In genomic region chr17:34201225-34201624, GRCh38 we compare ENCODE assay signal across 22 cellular contexts. TPM values are rescaled to one million over a fixed set of nuclear protein-coding genes. Genes with fewer than 3 reads are reported as not detected.
DNase-seq lines count a peak whose midpoint lies in the region; ATAC-seq lines count a peak whose summit lies in the region.
"Had no signal": no experiment of that assay in that cellular context is flagged by ENCODE, and none has a peak within 500 bp of the region (broad histone marks: within the 10 kb centered on the region; RNA-seq: fewer than 3 reads in every experiment).

No MANE protein-coding gene starts in this region.

- H3K36me3 Mint-ChIP-seq in activated CD8-positive, alpha-beta memory T cell treated with anti-CD3 and anti-CD28 coated beads, Interleukin-2, amount 10 ng/mL, durations not matched to agents 7 days and 5 days = peaks cover 6% of the 10 kb centered on the region
- H3K36me3 Mint-ChIP-seq in T-helper 1 cell treated with Interleukin-12 subunit alpha and Interleukin-12 subunit beta and Interleukin-4 antibody, amounts not matched to agents 30 μg/mL and 1 μg/mL, for 36 hours (ENCODE audit: low read depth) = no peaks in the 10 kb centered on the region
- H3K36me3 Mint-ChIP-seq: IgD-negative memory B cell, neural progenitor cell, T-cell had no signal

- peaks cover 4% of the 10 kb centered on the region for H3K9me3 Mint-ChIP-seq in activated CD8-positive, alpha-beta memory T cell treated with anti-CD3 and anti-CD28 coated beads, Interleukin-2, amount 10 ng/mL, durations not matched to agents 7 days and 5 days (ENCODE audit: low read depth)
- no peaks in the 10 kb centered on the region for H3K9me3 Mint-ChIP-seq in T-helper 1 cell treated with Interleukin-12 subunit alpha and Interleukin-12 subunit beta and Interleukin-4 antibody, amounts not matched to agents 30 μg/mL and 1 μg/mL, for 36 hours
- H3K9me3 Mint-ChIP-seq: IgD-negative memory B cell had no signal

- CTCF ChIA-PET in activated CD8-positive, alpha-beta memory T cell treated with anti-CD3 and anti-CD28 coated beads, Interleukin-2, amount 10 ng/mL, durations not matched to agents 7 days and 5 days (lab: Charles Lee) = interaction anchor here (0.9 to 6.8 kb wide), 21 partner anchors 10 to 378 kb away, joined by 3 to 262 read pairs (median 4); partner anchors contain the start of genes CCL1, CCL13 and TMEM132E

- H3K27ac Mint-ChIP-seq in activated CD8-positive, alpha-beta memory T cell treated with anti-CD3 and anti-CD28 coated beads, Interleukin-2, amount 10 ng/mL, durations not matched to agents 7 days and 5 days = peak overlapping the region; percentile 39
- peak overlapping the region; percentile 15 for H3K27ac Mint-ChIP-seq in T-helper 1 cell treated with Interleukin-12 subunit alpha and Interleukin-12 subunit beta and Interleukin-4 antibody, amounts not matched to agents 30 μg/mL and 1 μg/mL, for 36 hours
- H3K27ac Mint-ChIP-seq: H9, IgD-negative memory B cell, neural progenitor cell, T-cell had no signal

- peak; percentile 47 for DNase-seq in activated CD8-positive, alpha-beta memory T cell treated with anti-CD3 and anti-CD28 coated beads, Interleukin-2, amount 10 ng/mL, durations not matched to agents 7 days and 5 days
- DNase-seq in activated CD8-positive, alpha-beta memory T cell treated with anti-CD3 and anti-CD28 coated beads, Interleukin-2, amount 50 U/mL, for 48 hours = no peak
- DNase-seq in CD1c-positive myeloid dendritic cell (ENCODE audit: extremely low spot score) (peak; percentile 79), kidney tubule cell (ENCODE audit: low spot score) (peak; percentile 42), T-helper 9 cell (no peak), left ventricle myocardium superior (no peak), NCI-H82 (lab: John Stamatoyannopoulos, UW) (no peak)
- DNase-seq: activated gamma-delta T cell; effector CD4-positive, alpha-beta T cell; H9; NCI-H1092 treated with DMSO at 0.1 percent for 48 hours; NCI-H2029 treated with DMSO at 0.1 percent for 48 hours; NCI-H748 treated with DMSO at 0.1 percent for 48 hours; RPMI8226; small intestine; stimulated activated CD4-positive, alpha-beta T cell treated with anti-CD3 and anti-CD28 coated beads, Interleukin-2, amount 100 ng/mL, for 24 hours; T-cell; upper lobe of right lung had no signal

- H3K27me3 Mint-ChIP-seq in activated CD8-positive, alpha-beta memory T cell treated with anti-CD3 and anti-CD28 coated beads, Interleukin-2, amount 10 ng/mL, durations not matched to agents 7 days and 5 days = peaks cover 73% of the 10 kb centered on the region
- H3K27me3 Mint-ChIP-seq in T-helper 1 cell treated with Interleukin-12 subunit alpha and Interleukin-12 subunit beta and Interleukin-4 antibody, amounts not matched to agents 30 μg/mL and 1 μg/mL, for 36 hours (ENCODE audit: low read depth) = peaks cover 35% of the 10 kb centered on the region

- intact Hi-C loops in left ventricle myocardium superior (cut with micrococcal nuclease) = loop anchor here (2.0 kb wide), 1 partner anchor 106 kb away; no protein-coding TSS in a partner anchor

- ATAC-seq in activated CD8-positive, alpha-beta memory T cell treated with anti-CD3 and anti-CD28 coated beads, Interleukin-2, amount 10 ng/mL, durations not matched to agents 7 days and 5 days = peak; percentile 28
- no peak for ATAC-seq in left ventricle myocardium superior
- ATAC-seq: T-cell, upper lobe of right lung had no signal

- peak overlapping the region; percentile 4 for H3K4me3 Mint-ChIP-seq in activated CD8-positive, alpha-beta memory T cell treated with anti-CD3 and anti-CD28 coated beads, Interleukin-2, amount 10 ng/mL, durations not matched to agents 7 days and 5 days
- H3K4me3 Mint-ChIP-seq in T-helper 1 cell treated with Interleukin-12 subunit alpha and Interleukin-12 subunit beta and Interleukin-4 antibody, amounts not matched to agents 30 μg/mL and 1 μg/mL, for 36 hours = no peak overlapping the region
- H3K4me3 Mint-ChIP-seq: H9, IgD-negative memory B cell, neural progenitor cell, T-cell had no signal

- H3K4me1 Mint-ChIP-seq in activated CD8-positive, alpha-beta memory T cell treated with anti-CD3 and anti-CD28 coated beads, Interleukin-2, amount 10 ng/mL, durations not matched to agents 7 days and 5 days = peaks cover 27% of the 10 kb centered on the region
- H3K4me1 Mint-ChIP-seq in T-helper 1 cell treated with Interleukin-12 subunit alpha and Interleukin-12 subunit beta and Interleukin-4 antibody, amounts not matched to agents 30 μg/mL and 1 μg/mL, for 36 hours (ENCODE audit: low read depth) = peaks cover 12% of the 10 kb centered on the region

RNA-seq across cellular contexts. Expression of gene CCL2, which starts 53.9 kb away (rescaled TPM):
- under 1 TPM in 1 of 2 experiments, not detected in 1; 0.73 TPM for total RNA-seq in activated CD8-positive, alpha-beta memory T cell treated with anti-CD3 and anti-CD28 coated beads, Interleukin-2, amount 10 ng/mL, durations not matched to agents 7 days and 5 days
- 22.3 TPM for total RNA-seq in left ventricle myocardium superior
- total RNA-seq: SK-MEL-5 had no signal

Comparison
In these comparisons a context has a peak if more than half of its experiments do, and no peak if none do; other contexts are left out.
1. DNase-seq: peak in activated CD8-positive, alpha-beta memory T cell treated with anti-CD3 and anti-CD28 coated beads, Interleukin-2, amount 10 ng/mL, durations not matched to agents 7 days and 5 days (single experiment), CD1c-positive myeloid dendritic cell (single experiment) and kidney tubule cell (single experiment); none in activated CD8-positive, alpha-beta memory T cell treated with anti-CD3 and anti-CD28 coated beads, Interleukin-2, amount 50 U/mL, for 48 hours (single experiment), T-helper 9 cell (single experiment), left ventricle myocardium superior (single experiment) and NCI-H82 (single experiment).
2. RNA of gene CCL2, which starts 53.9 kb away (total RNA-seq): 22.3 TPM in left ventricle myocardium superior (single experiment); 0.73 TPM in activated CD8-positive, alpha-beta memory T cell treated with anti-CD3 and anti-CD28 coated beads, Interleukin-2, amount 10 ng/mL, durations not matched to agents 7 days and 5 days; every median in the first group is over 10 times any median in the second.